ENCODE assay signal across 12 cellular contexts in genomic region chr3:10023587-10024310, GRCh38. TPM values are rescaled to one million over a fixed set of nuclear protein-coding genes. Genes with fewer than 3 reads are reported as not detected.
DNase-seq lines count a peak whose midpoint lies in the region; ATAC-seq, FAIRE-seq and TF ChIP-seq lines count a peak whose summit lies in the region.
"Had no signal": no experiment of that assay in that cellular context is flagged by ENCODE, and none has a peak within 500 bp of the region (broad histone marks: within the 10 kb centered on the region; RNA-seq: fewer than 3 reads in every experiment).

No MANE protein-coding gene starts in this region.

- H3K9me3 Mint-ChIP-seq in naive B cell = no peaks in the 10 kb centered on the region

- in situ Hi-C loops in astrocyte of the spinal cord (cut with HindIII; ENCODE audit: low sequenced_read_pairs) = no loop called here

- no peak overlapping the region for H3K27ac ChIP-seq in esophagus muscularis mucosa (replicated peaks in 1 of 4)

- no peaks in the 10 kb centered on the region for H3K9me3 ChIP-seq in esophagus muscularis mucosa

- peaks cover 14 to 30% (median 23%) of the 10 kb centered on the region in 3 donors for H3K4me1 Mint-ChIP-seq in naive B cell

- H3K4me3 ChIP-seq in astrocyte of the spinal cord (ENCODE audit: low read depth, low read length) (no peak overlapping the region), esophagus muscularis mucosa (no peak overlapping the region)

- peak overlapping the region in 2 of 6 donors; percentile 8 to 49 for H3K27ac Mint-ChIP-seq in naive B cell

- peaks cover 23 to 49% (median 47%) of the 10 kb centered on the region in 4 donors for H3K36me3 ChIP-seq in esophagus muscularis mucosa

- no peaks in the 10 kb centered on the region for H3K27me3 ChIP-seq in esophagus muscularis mucosa

- TF ChIP-seq CTCF in astrocyte of the spinal cord (IDR thresholded peaks at IDR 0.05; ENCODE audit: low read depth, low read length) = no peak
- no peak for TF ChIP-seq CTCF in esophagus muscularis mucosa (IDR thresholded peaks at IDR 0.05)

- 77% methylated on average over 8 of the region's 8 CpGs for WGBS in esophagus muscularis mucosa

- intact Hi-C loops in esophagus muscularis mucosa (cut with DNase I) = loop anchor here (5.0 kb wide), 1 partner anchor 224 kb away; the partner anchor contains the start of gene TATDN2

- H3K4me3 Mint-ChIP-seq in naive B cell = peak overlapping the region in 5 of 8 donors; percentile 12 to 99 (median 64)

- no peaks in the 10 kb centered on the region for H3K27me3 Mint-ChIP-seq in naive B cell

- H3K36me3 Mint-ChIP-seq in naive B cell = peaks cover 4 to 14% of the 10 kb centered on the region in 2 donors

- DNase-seq in CD1c-positive myeloid dendritic cell (ENCODE audit: extremely low spot score) (peak; percentile 30), HTR-8/SVneo (ENCODE audit: insufficient read length, low spot score) (peak; percentile 67), astrocyte of the spinal cord (ENCODE audit: low read depth, low spot score) (peak; percentile 75), naive B cell (no peak), NCI-H2196 (lab: John Stamatoyannopoulos, UW; ENCODE audit: unreplicated experiment) (no peak), esophagus muscularis mucosa (ENCODE audit: extremely low spot score) (no peak)
- DNase-seq: activated CD8-positive, alpha-beta memory T cell treated with anti-CD3 and anti-CD28 coated beads, Interleukin-2, amount 50 U/mL, for 4 hours; effector CD4-positive, alpha-beta T cell; NCI-H1105 had no signal

- H3K4me1 ChIP-seq in esophagus muscularis mucosa = peaks cover 21 to 37% (median 30%) of the 10 kb centered on the region in 4 donors

- FAIRE-seq in HTR-8/SVneo (lab: Jason Lieb, UNC) = peak; percentile 23

- TF ChIP-seq EP300 in esophagus muscularis mucosa (IDR thresholded peaks at IDR 0.05) = no peak

- no peak for ATAC-seq in naive B cell (ENCODE audit: low read depth in 2 of 2)
- ATAC-seq in HG02642 (IDR thresholded peaks at IDR 0.05; ENCODE audit: poor library complexity, unreplicated experiment) = no peak
- ATAC-seq in HG02678 (IDR thresholded peaks at IDR 0.05; ENCODE audit: unreplicated experiment) = no peak
- ATAC-seq: left lobe of liver had no signal

- TF ChIP-seq POLR2A in esophagus muscularis mucosa (IDR thresholded peaks at IDR 0.05; ENCODE audit: low read depth) = no peak

RNA-seq across cellular contexts. Expression of gene FANCD2, which starts 2.5 kb away (rescaled TPM):
- polyA plus RNA-seq in naive B cell (ENCODE audit: low read depth in 6 of 6) = 10 to 100 TPM in 4 of 6 donors, 1 to 10 TPM in 2; 6.7 to 13.6 (median 11.2) TPM
- 1 to 10 TPM in 2 of 4 donors, under 1 TPM in 2; 0.52 to 2.3 (median 1.1) TPM for total RNA-seq in esophagus muscularis mucosa

RNA-seq across cellular contexts. Expression of gene EMC3, which starts 37.1 kb away (rescaled TPM):
- polyA plus RNA-seq in naive B cell (ENCODE audit: low read depth in 6 of 6) = 10 to 100 TPM; 43.5 to 72.0 (median 54.8) TPM
- total RNA-seq in esophagus muscularis mucosa = 10 to 100 TPM; 36.5 to 72.6 (median 56.1) TPM

Comparison
In these comparisons a context has a peak if more than half of its experiments do, and no peak if none do; other contexts are left out.
1. DNase-seq: peak in CD1c-positive myeloid dendritic cell (single experiment), HTR-8/SVneo (single experiment) and astrocyte of the spinal cord (single experiment); none in naive B cell (single experiment), NCI-H2196 (single experiment) and esophagus muscularis mucosa (single experiment).